ENCODE assay signal across 12 cellular contexts in the genomic region with DNA sequence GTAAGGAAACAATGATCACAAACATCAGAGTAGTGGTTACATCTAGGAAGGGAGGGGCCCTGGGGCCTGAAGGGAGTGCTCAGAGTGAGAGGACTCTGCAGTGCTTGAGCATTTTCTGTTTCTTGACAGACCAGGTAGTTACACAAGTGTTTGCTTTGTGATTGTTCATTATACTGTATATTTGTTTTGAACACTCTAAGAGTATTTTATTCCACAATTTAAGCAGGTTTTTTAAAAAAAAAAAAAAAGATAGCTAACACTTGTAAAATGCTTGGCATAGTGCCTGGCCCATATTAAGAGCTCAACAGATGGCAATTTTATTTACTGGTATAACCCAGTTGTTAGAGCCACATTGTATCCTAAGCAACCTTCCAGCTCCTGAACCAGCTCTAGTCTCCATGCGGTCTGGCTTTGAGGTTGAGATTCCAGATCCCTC. TPM values are rescaled to one million over a fixed set of nuclear protein-coding genes. Genes with fewer than 3 reads are reported as not detected.
A peak's percentile ranks its signal among the peaks of the same experiment; 100 is the strongest.
DNase-seq lines count a peak whose midpoint lies in the region; ATAC-seq, FAIRE-seq and TF ChIP-seq lines count a peak whose summit lies in the region.
"Had no signal": no experiment of that assay in that cellular context is flagged by ENCODE, and none has a peak within 500 bp of the region (broad histone marks: within the 10 kb centered on the region; RNA-seq: fewer than 3 reads in every experiment).

No MANE protein-coding gene starts in this region.

- no peak overlapping the region for H3K4me3 ChIP-seq in esophagus squamous epithelium
- H3K4me3 ChIP-seq: BLaER1 treated with 17β-estradiol and CSF1 and Interleukin-3, amounts not matched to agents 10 nM and 100 nM; GM23248; right atrium auricular region had no signal

- no peaks in the 10 kb centered on the region for H3K36me3 ChIP-seq in esophagus squamous epithelium
- H3K36me3 ChIP-seq: BLaER1 treated with 17β-estradiol and CSF1 and Interleukin-3, amounts not matched to agents 10 nM and 100 nM; right atrium auricular region had no signal

- FAIRE-seq in RCC 7860 (lab: Jason Lieb, UNC) = no peak

- 67 to 82% methylated on average over 1 of the region's 1 CpG for WGBS in esophagus squamous epithelium, 2 donors

- H3K9me3 ChIP-seq in esophagus squamous epithelium = no peaks in the 10 kb centered on the region
- H3K9me3 ChIP-seq: BLaER1 treated with 17β-estradiol and CSF1 and Interleukin-3, amounts not matched to agents 10 nM and 100 nM; right atrium auricular region had no signal

- H3K27me3 ChIP-seq in esophagus squamous epithelium = no peaks in the 10 kb centered on the region
- H3K27me3 ChIP-seq: BLaER1 treated with 17β-estradiol and CSF1 and Interleukin-3, amounts not matched to agents 10 nM and 100 nM; right atrium auricular region had no signal

- H3K4me1 ChIP-seq in esophagus squamous epithelium = no peaks in the 10 kb centered on the region
- H3K4me1 ChIP-seq: BLaER1 treated with 17β-estradiol and CSF1 and Interleukin-3, amounts not matched to agents 10 nM and 100 nM; right atrium auricular region had no signal

- ATAC-seq in left lobe of liver = peak; percentile 35
- ATAC-seq in HG03442 (IDR thresholded peaks at IDR 0.05; ENCODE audit: unreplicated experiment) = no peak
- ATAC-seq: activated naive CD4-positive, alpha-beta T cell treated with anti-CD3 and anti-CD28 coated beads, Interleukin-2, amount 50 U/mL, for 72 hours had no signal

- intact Hi-C loops in esophagus squamous epithelium (cut with DNase I) = no loop called here

- no peak for TF ChIP-seq POLR2A in esophagus squamous epithelium (IDR thresholded peaks at IDR 0.05)

- no peak for TF ChIP-seq CTCF in esophagus squamous epithelium (IDR thresholded peaks at IDR 0.05)

- H3K27ac ChIP-seq in esophagus squamous epithelium = no peak overlapping the region
- H3K27ac ChIP-seq: BLaER1 treated with 17β-estradiol and CSF1 and Interleukin-3, amounts not matched to agents 10 nM and 100 nM; GM23248; right atrium auricular region had no signal

- peak; percentile 97 for DNase-seq in DMS153 treated with DMSO at 0.1 percent for 48 hours (lab: John Stamatoyannopoulos, UW; ENCODE audit: unreplicated experiment)
- peak; percentile 97 for DNase-seq in NCI-H1694 (lab: John Stamatoyannopoulos, UW)
- DNase-seq in NCI-H748 (lab: John Stamatoyannopoulos, UW; ENCODE audit: unreplicated experiment) = peak; percentile 90
- DNase-seq in left lobe of liver (ENCODE audit: low spot score) = no peak
- no peak for DNase-seq in RCC 7860 (ENCODE audit: low spot score)
- DNase-seq in esophagus squamous epithelium (lab: John Stamatoyannopoulos, UW) = no peak
- no peak for DNase-seq in UCSD-AML1 (lab: John Stamatoyannopoulos, UW; ENCODE audit: unreplicated experiment)
- DNase-seq: GM23248 had no signal

RNA-seq across cellular contexts. Expression of a gene that starts 20.0 kb away (rescaled TPM):
- total RNA-seq in left lobe of liver = 15.5 TPM
- total RNA-seq in esophagus squamous epithelium = 10 to 100 TPM in 3 of 4 donors, 1 to 10 TPM in 1; 8.0 to 14.1 (median 10.6) TPM

Comparison
In these comparisons a context has a peak if more than half of its experiments do, and no peak if none do; other contexts are left out.
1. DNase-seq: peak in DMS153 treated with DMSO at 0.1 percent for 48 hours (single experiment), NCI-H1694 (single experiment) and NCI-H748 (single experiment); none in left lobe of liver (single experiment), RCC 7860 (single experiment), esophagus squamous epithelium (single experiment) and UCSD-AML1 (single experiment).